1 cellular context compared by ENCODE assay signal in genomic region chr7:1289681-1290261, GRCh38.
TF ChIP-seq lines count a peak whose summit lies in the region.

No MANE protein-coding gene starts in this region.

TF ChIP-seq in H1, 55 proteins besides CTCF, POLR2A, EP300 and RAD21:
- no peak for TF ChIP-seq BCL11A (IDR thresholded peaks at IDR 0.05; ENCODE audit: low read depth in 2 of 2, low read length in 2 of 2)
- TF ChIP-seq SRF (IDR thresholded peaks at IDR 0.05; ENCODE audit: low read depth, low read length) = no peak
- TF ChIP-seq JUND (IDR thresholded peaks at IDR 0.05; ENCODE audit: low read length) = no peak
- no peak for TF ChIP-seq GTF2F1 (IDR thresholded peaks at IDR 0.05; ENCODE audit: borderline replicate concordance, low read depth, low read length)
- no peak for TF ChIP-seq KDM1A (IDR thresholded peaks at IDR 0.05; ENCODE audit: borderline replicate concordance, low read length)
- TF ChIP-seq SUZ12 (IDR thresholded peaks at IDR 0.05; ENCODE audit: low read length) = 0 out of 2 replicates have a peak, but pooled peaks have one; percentile 34
- TF ChIP-seq RFX5 (IDR thresholded peaks at IDR 0.05; ENCODE audit: borderline replicate concordance, low read depth, low read length) = no peak
- no peak for TF ChIP-seq E2F6 (IDR thresholded peaks at IDR 0.05)
- TF ChIP-seq TBP (IDR thresholded peaks at IDR 0.05; ENCODE audit: low read depth, low read length) = no peak
- no peak for TF ChIP-seq SIX5 (IDR thresholded peaks at IDR 0.05; ENCODE audit: low read depth, low read length)
- peak; percentile 54 for TF ChIP-seq EZH2 (IDR thresholded peaks at IDR 0.05; ENCODE audit: low read depth, low read length, severe bottlenecking)
- no peak for TF ChIP-seq NANOG (IDR thresholded peaks at IDR 0.05; ENCODE audit: insufficient read depth, low read depth, low read length, poor library complexity, severe bottlenecking)
- no peak for TF ChIP-seq YY1 (IDR thresholded peaks at IDR 0.05; ENCODE audit: low read depth, low read length)
- TF ChIP-seq RNF2 (IDR thresholded peaks at IDR 0.05; ENCODE audit: borderline replicate concordance, low read depth, low read length, missing control alignments, poor library complexity, severe bottlenecking) = peak; percentile 58
- no peak for TF ChIP-seq ATF3 (IDR thresholded peaks at IDR 0.05; ENCODE audit: insufficient read depth, low read depth, low read length)
TF ChIP-seq in H1: peak in this region for 3.
